In the genomic region with DNA sequence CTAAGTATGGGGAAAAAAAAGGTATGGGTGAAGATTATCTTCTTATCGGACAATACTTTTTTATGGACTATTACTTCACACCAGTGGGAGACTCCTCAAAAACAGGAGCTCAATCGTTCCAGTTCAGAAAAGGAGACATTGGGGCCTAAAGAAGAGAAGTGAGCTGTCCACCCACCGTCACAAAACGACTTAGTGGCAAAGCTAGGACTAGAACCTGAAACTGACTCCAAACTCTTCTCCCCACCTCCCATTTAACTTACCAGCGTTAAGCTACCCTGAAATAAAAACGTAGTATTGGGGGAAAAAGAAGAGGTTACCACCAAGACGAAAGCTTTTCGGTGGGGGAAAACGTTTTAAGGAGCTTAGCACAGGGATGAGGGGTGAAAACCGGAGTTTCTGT, we compare ENCODE assay signal across 8 cellular contexts. TPM values are rescaled to one million over a fixed set of nuclear protein-coding genes. Genes with fewer than 3 reads are reported as not detected.
DNase-seq lines count a peak whose midpoint lies in the region; ATAC-seq and TF ChIP-seq lines count a peak whose summit lies in the region.

No MANE protein-coding gene starts in this region.

- no peaks in the 10 kb centered on the region for H3F3A ChIP-seq in smooth muscle cell (ENCODE audit: low read depth)

- WGBS in smooth muscle cell (ENCODE audit: low lambda C conversion rate), result 12% methylated on average over 10 of the region's 10 CpGs

- no peak for DNase-seq in CD8-positive, alpha-beta memory T cell
- DNase-seq in HEK293T (ENCODE audit: extremely low spot score) (peak; percentile 7), smooth muscle cell (lab: John Stamatoyannopoulos, UW; ENCODE audit: unreplicated experiment) (no peak), NCI-H2196 treated with DMSO at 0.1 percent for 48 hours (lab: John Stamatoyannopoulos, UW; ENCODE audit: unreplicated experiment) (no peak)
- no peak for DNase-seq in activated CD4-positive, alpha-beta memory T cell treated with anti-CD3 and anti-CD28 coated beads for 36 hours

- H3K79me2 ChIP-seq in smooth muscle cell (ENCODE audit: low read depth), result peaks cover 14% of the 10 kb centered on the region

- H3K4me2 ChIP-seq in smooth muscle cell, result peak overlapping the region; percentile 99

- POLR2A ChIA-PET in CD8-positive, alpha-beta memory T cell (lab: Charles Lee), result interaction anchor here (0.6 to 1.9 kb wide), 4 partner anchors 10 to 906 kb away, joined by 3 to 8 read pairs (median 4); a partner anchor contains a TSS
- POLR2A ChIA-PET in HEK293T (lab: Yijun Ruan, JAX), result interaction anchor here (1.0 to 2.1 kb wide), 8 partner anchors 9 to 125 kb away, joined by 3 to 9 read pairs (median 3); no protein-coding TSS in a partner anchor
- POLR2A ChIA-PET in activated CD4-positive, alpha-beta memory T cell treated with anti-CD3 and anti-CD28 coated beads for 36 hours (lab: Charles Lee), result interaction anchor here (0.6 to 1.6 kb wide), 6 partner anchors 9 to 128 kb away, joined by 3 to 11 read pairs (median 4); no protein-coding TSS in a partner anchor

- peak overlapping the region; percentile 93 for H2AFZ ChIP-seq in smooth muscle cell (ENCODE audit: low read depth)

- no peak for ATAC-seq in HG03469 (IDR thresholded peaks at IDR 0.05; ENCODE audit: unreplicated experiment)
- no peak for ATAC-seq in GM18868 (IDR thresholded peaks at IDR 0.05; ENCODE audit: unreplicated experiment)

- no peak for TF ChIP-seq CTCF in smooth muscle cell (IDR thresholded peaks at IDR 0.05; ENCODE audit: borderline replicate concordance, insufficient read depth, poor library complexity, severe bottlenecking)

- peaks cover 5 to 36% (median 7%) of the 10 kb centered on the region in 3 donors for H3K36me3 Mint-ChIP-seq in CD8-positive, alpha-beta memory T cell
- peaks cover 23% of the 10 kb centered on the region for H3K36me3 Mint-ChIP-seq in activated CD4-positive, alpha-beta memory T cell treated with anti-CD3 and anti-CD28 coated beads for 36 hours

- peak overlapping the region; percentile 90 to 100 (median 97) for H3K4me3 Mint-ChIP-seq in CD8-positive, alpha-beta memory T cell
- peak overlapping the region; percentile 94 for H3K4me3 Mint-ChIP-seq in activated CD4-positive, alpha-beta memory T cell treated with anti-CD3 and anti-CD28 coated beads for 36 hours

- H4K20me1 ChIP-seq in smooth muscle cell (ENCODE audit: low read depth), result peaks cover under 1% of the 10 kb centered on the region

- peak overlapping the region; percentile 64 for H3K27ac ChIP-seq in CD8-positive, alpha-beta memory T cell (ENCODE audit: low read depth, low read length)
- H3K27ac ChIP-seq in smooth muscle cell (ENCODE audit: low read depth), result peak overlapping the region; percentile 14

- peak overlapping the region; percentile 38 to 99 (median 94) for H3K27ac Mint-ChIP-seq in CD8-positive, alpha-beta memory T cell
- H3K27ac Mint-ChIP-seq in activated CD4-positive, alpha-beta memory T cell treated with anti-CD3 and anti-CD28 coated beads for 36 hours, result peak overlapping the region; percentile 83

- no peaks in the 10 kb centered on the region for H3K9me3 ChIP-seq in CD8-positive, alpha-beta memory T cell (ENCODE audit: low read length)
- no peaks in the 10 kb centered on the region for H3K9me3 ChIP-seq in smooth muscle cell (replicated peaks; ENCODE audit: low read depth)

- CTCF ChIA-PET in CD8-positive, alpha-beta memory T cell (lab: Charles Lee), result interaction anchor here (1.1 to 1.5 kb wide), 3 partner anchors 10 to 14 kb away, joined by 3 to 4 read pairs (median 3); a partner anchor contains a TSS
- CTCF ChIA-PET in HEK293T (lab: Yijun Ruan, JAX), result no interaction called here
- CTCF ChIA-PET in activated CD4-positive, alpha-beta memory T cell treated with anti-CD3 and anti-CD28 coated beads for 36 hours (lab: Charles Lee), result interaction anchor here (1.0 to 1.1 kb wide), 3 partner anchors 48 to 579 kb away, joined by 3 to 4 read pairs (median 3); no protein-coding TSS in a partner anchor

- H3K4me3 ChIP-seq in CD8-positive, alpha-beta memory T cell (ENCODE audit: low read length), result peak overlapping the region; percentile 71
- peak overlapping the region; percentile 90 for H3K4me3 ChIP-seq in iPS-11a (ENCODE audit: low read depth, low read length)
- H3K4me3 ChIP-seq in smooth muscle cell, result peak overlapping the region; percentile 76

- H3K36me3 ChIP-seq in CD8-positive, alpha-beta memory T cell (ENCODE audit: insufficient read depth, low read length), result peaks cover 11% of the 10 kb centered on the region
- peaks cover 5% of the 10 kb centered on the region for H3K36me3 ChIP-seq in smooth muscle cell (ENCODE audit: low read depth)

- peaks cover 6 to 14% of the 10 kb centered on the region in 2 donors for H3K27me3 Mint-ChIP-seq in CD8-positive, alpha-beta memory T cell
- peaks cover 5% of the 10 kb centered on the region for H3K27me3 Mint-ChIP-seq in activated CD4-positive, alpha-beta memory T cell treated with anti-CD3 and anti-CD28 coated beads for 36 hours

- peaks cover 23 to 46% (median 46%) of the 10 kb centered on the region in 3 donors for H3K4me1 Mint-ChIP-seq in CD8-positive, alpha-beta memory T cell
- H3K4me1 Mint-ChIP-seq in activated CD4-positive, alpha-beta memory T cell treated with anti-CD3 and anti-CD28 coated beads for 36 hours (ENCODE audit: low read depth), result peaks cover 41% of the 10 kb centered on the region

- intact Hi-C loops in activated CD4-positive, alpha-beta memory T cell treated with anti-CD3 and anti-CD28 coated beads for 36 hours (cut with micrococcal nuclease), result loop anchor here (1.0 kb wide), 3 partner anchors 128 to 701 kb away; a partner anchor contains a TSS

- no peaks in the 10 kb centered on the region for H3K9me3 Mint-ChIP-seq in CD8-positive, alpha-beta memory T cell
- no peaks in the 10 kb centered on the region for H3K9me3 Mint-ChIP-seq in activated CD4-positive, alpha-beta memory T cell treated with anti-CD3 and anti-CD28 coated beads for 36 hours

- peaks cover 19% of the 10 kb centered on the region for H3K4me1 ChIP-seq in CD8-positive, alpha-beta memory T cell (ENCODE audit: insufficient read depth, low read length)
- peaks cover 6% of the 10 kb centered on the region for H3K4me1 ChIP-seq in smooth muscle cell (ENCODE audit: low read depth)

- H3K27me3 ChIP-seq in CD8-positive, alpha-beta memory T cell (ENCODE audit: insufficient read depth, low read length, poor library complexity, severe bottlenecking), result no peaks in the 10 kb centered on the region
- peaks cover 4% of the 10 kb centered on the region for H3K27me3 ChIP-seq in smooth muscle cell (ENCODE audit: low read depth)

- peak overlapping the region; percentile 83 for H3K9ac ChIP-seq in smooth muscle cell (ENCODE audit: low read depth)

TF ChIP-seq in HEK293T, 16 proteins besides CTCF, POLR2A, EP300 and RAD21:
- TF ChIP-seq ZNF384 (IDR thresholded peaks at IDR 0.05), result no peak
- TF ChIP-seq ELF4 (IDR thresholded peaks at IDR 0.05), result no peak
- TF ChIP-seq BHLHE40 (IDR thresholded peaks at IDR 0.05; ENCODE audit: borderline replicate concordance), result no peak
- TF ChIP-seq, protein P1, sequence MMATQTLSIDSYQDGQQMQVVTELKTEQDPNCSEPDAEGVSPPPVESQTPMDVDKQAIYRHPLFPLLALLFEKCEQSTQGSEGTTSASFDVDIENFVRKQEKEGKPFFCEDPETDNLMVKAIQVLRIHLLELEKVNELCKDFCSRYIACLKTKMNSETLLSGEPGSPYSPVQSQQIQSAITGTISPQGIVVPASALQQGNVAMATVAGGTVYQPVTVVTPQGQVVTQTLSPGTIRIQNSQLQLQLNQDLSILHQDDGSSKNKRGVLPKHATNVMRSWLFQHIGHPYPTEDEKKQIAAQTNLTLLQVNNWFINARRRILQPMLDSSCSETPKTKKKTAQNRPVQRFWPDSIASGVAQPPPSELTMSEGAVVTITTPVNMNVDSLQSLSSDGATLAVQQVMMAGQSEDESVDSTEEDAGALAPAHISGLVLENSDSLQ (IDR thresholded peaks at IDR 0.05), result no peak
- no peak for TF ChIP-seq FOXM1 (IDR thresholded peaks at IDR 0.05; ENCODE audit: borderline replicate concordance)
- no peak for TF ChIP-seq SUZ12 (IDR thresholded peaks at IDR 0.05)
- TF ChIP-seq HDGF (IDR thresholded peaks at IDR 0.05; ENCODE audit: borderline replicate concordance), result no peak
- TF ChIP-seq FOXK2 (IDR thresholded peaks at IDR 0.05), result no peak
- no peak for TF ChIP-seq SP1 (IDR thresholded peaks at IDR 0.05)
- no peak for TF ChIP-seq L3MBTL2 (conservative IDR thresholded peaks at IDR 0.05)
- no peak for TF ChIP-seq ARNT (IDR thresholded peaks at IDR 0.05)
- no peak for TF ChIP-seq LEF1 (IDR thresholded peaks at IDR 0.05; ENCODE audit: borderline replicate concordance)
- TF ChIP-seq FOXA1 (IDR thresholded peaks at IDR 0.05), result no peak
- TF ChIP-seq CTBP1 (IDR thresholded peaks at IDR 0.05; ENCODE audit: borderline replicate concordance), result no peak
- TF ChIP-seq TARDBP (IDR thresholded peaks at IDR 0.05), result no peak
- no peak for TF ChIP-seq NFRKB (IDR thresholded peaks at IDR 0.05)

RNA-seq across cellular contexts. Expression of a gene that starts 0.5 kb away (rescaled TPM):
- total RNA-seq in CD8-positive, alpha-beta memory T cell, result 10 to 100 TPM; 54.0 to 59.9 TPM
- 16.9 TPM for polyA plus RNA-seq in CD8-positive, alpha-beta memory T cell
- 10 to 100 TPM; 77.1 to 86.0 TPM for total RNA-seq in activated CD4-positive, alpha-beta memory T cell treated with anti-CD3 and anti-CD28 coated beads for 36 hours
- 39.5 and 60.4 TPM in 2 replicates for total RNA-seq in smooth muscle cell
- 15.9 and 17.0 TPM in 2 replicates for polyA plus RNA-seq in smooth muscle cell

RNA-seq across cellular contexts. Expression of a gene that starts 10.2 kb away (rescaled TPM):
- total RNA-seq in CD8-positive, alpha-beta memory T cell, result not detected
- not detected for polyA plus RNA-seq in CD8-positive, alpha-beta memory T cell
- not detected for total RNA-seq in activated CD4-positive, alpha-beta memory T cell treated with anti-CD3 and anti-CD28 coated beads for 36 hours
- total RNA-seq in smooth muscle cell, result 0.76 and 1.2 TPM in 2 replicates
- polyA plus RNA-seq in smooth muscle cell, result not detected in 2 replicates
